8 cellular contexts compared by ENCODE assay signal in genomic region chr11:47177846-47178245, GRCh38. TPM values are rescaled to one million over a fixed set of nuclear protein-coding genes. Genes with fewer than 3 reads are reported as not detected.
DNase-seq lines count a peak whose midpoint lies in the region; ATAC-seq and TF ChIP-seq lines count a peak whose summit lies in the region.

No MANE protein-coding gene starts in this region.

- no peaks in the 10 kb centered on the region for H4K20me1 ChIP-seq in mammary epithelial cell (ENCODE audit: insufficient read depth, low read length)

- H3K4me3 ChIP-seq in mammary epithelial cell (replicated peaks in 1 of 3; ENCODE audit: insufficient read depth in 1 of 3, low read depth in 2 of 3, low read length in 3 of 3) = no peak overlapping the region
- no peak overlapping the region for H3K4me3 ChIP-seq in mesodermal cell (ENCODE audit: extremely low read depth, insufficient read depth, low read length, poor library complexity, severe bottlenecking)
- H3K4me3 ChIP-seq in transverse colon = peak overlapping the region in 1 of 4 donors; percentile 96

- no peak for DNase-seq in activated CD4-positive, alpha-beta T cell treated with anti-CD3 and anti-CD28 coated beads for 36 hours
- no peak for DNase-seq in activated CD4-positive, alpha-beta T cell treated with anti-CD3 and anti-CD28 coated beads for 4 hours
- no peak for DNase-seq in mammary epithelial cell
- DNase-seq in transverse colon = no peak
- no peak for DNase-seq in COR-L47 (lab: John Stamatoyannopoulos, UW)
- no peak for DNase-seq in DMS114 treated with DMSO at 0.1 percent for 48 hours (lab: John Stamatoyannopoulos, UW; ENCODE audit: unreplicated experiment)

- peaks cover 54% of the 10 kb centered on the region for H3K79me2 ChIP-seq in mammary epithelial cell (ENCODE audit: insufficient read depth, low read length)

- peaks cover 34% of the 10 kb centered on the region for H3K4me1 Mint-ChIP-seq in activated CD4-positive, alpha-beta T cell treated with anti-CD3 and anti-CD28 coated beads for 36 hours

- TF ChIP-seq POLR2A in transverse colon (IDR thresholded peaks at IDR 0.05) = no peak

- no peaks in the 10 kb centered on the region for H3K27me3 Mint-ChIP-seq in activated CD4-positive, alpha-beta T cell treated with anti-CD3 and anti-CD28 coated beads for 36 hours

- no peaks in the 10 kb centered on the region for H3K9me3 ChIP-seq in mammary epithelial cell (replicated peaks; ENCODE audit: insufficient read depth, low read length)
- no peaks in the 10 kb centered on the region for H3K9me3 ChIP-seq in mesodermal cell (ENCODE audit: control insufficient read depth, low read length)
- no peaks in the 10 kb centered on the region for H3K9me3 ChIP-seq in transverse colon

- BruUV-seq in mammary epithelial cell (replicated peaks; lab: Mats Ljungman, UMichigan) = no TSS peak

- in situ Hi-C loops in mammary epithelial cell (cut with MboI; ENCODE audit: low sequenced_read_pairs in 2 of 2) = loop anchor here in 1 of 2 donors (10.0 kb wide), 1 partner anchor 177 kb away; the partner anchor contains the start of gene MYBPC3
- in situ Hi-C loops in transverse colon (cut with MboI; ENCODE audit: low pct_ligation_motif_present in 1 of 4, low pct_unique_long_range_greater_than_20kb in 1 of 4, low sequenced_read_pairs in 3 of 4) = loop anchor here in 3 of 4 donors (5.0 to 25.0 kb wide), 3 partner anchors 79 to 184 kb away; partner anchors contain the start of genes MYBPC3 (in 1 of the 3) and NR1H3 (in 1 of the 3)

- 15% methylated on average over 6 of the region's 6 CpGs for WGBS in mammary epithelial cell (ENCODE audit: low coverage, missing lambda C conversion rate)
- WGBS in mesodermal cell (ENCODE audit: insufficient coverage in 2 of 2), 2 experiments = 83 to 90% methylated on average over 2 of the region's 6 CpGs
- 53% methylated on average over 6 of the region's 6 CpGs; no CpG with 5 or more reads in 1 of the 2 donors for WGBS in transverse colon (ENCODE audit: low coverage in 1 of 2), 2 donors

- no peak overlapping the region for H2AFZ ChIP-seq in mammary epithelial cell (ENCODE audit: low read depth, low read length)

- dilution Hi-C loops in mammary epithelial cell (cut with HindIII; ENCODE audit: low sequenced_read_pairs) = no loop called here

- peak overlapping the region; percentile 96 for H3K4me3 Mint-ChIP-seq in activated CD4-positive, alpha-beta T cell treated with anti-CD3 and anti-CD28 coated beads for 36 hours

- peaks cover 14% of the 10 kb centered on the region for H3K36me3 ChIP-seq in mammary epithelial cell (ENCODE audit: insufficient read depth, low read length)
- H3K36me3 ChIP-seq in mesodermal cell (ENCODE audit: control insufficient read depth, insufficient read depth, low read length) = peaks cover 59% of the 10 kb centered on the region
- peaks cover 0 to 19% (median 0%) of the 10 kb centered on the region in 4 donors for H3K36me3 ChIP-seq in transverse colon

- H3K9ac ChIP-seq in mammary epithelial cell (ENCODE audit: insufficient read depth, low read length) = no peak overlapping the region

- H3K27ac ChIP-seq in mammary epithelial cell (ENCODE audit: insufficient read depth, low read depth, low read length) (no peak overlapping the region), mesodermal cell (ENCODE audit: low read depth, low read length, severe bottlenecking) (peak overlapping the region; percentile 93), transverse colon (peak overlapping the region; percentile 91 to 99 (median 95))

- H3K27me3 ChIP-seq in mammary epithelial cell (ENCODE audit: insufficient read depth, low read length) (no peaks in the 10 kb centered on the region), transverse colon (no peaks in the 10 kb centered on the region)

- TF ChIP-seq EP300 in transverse colon (IDR thresholded peaks at IDR 0.05; ENCODE audit: low read depth) = no peak

- H3K4me1 ChIP-seq in mammary epithelial cell (ENCODE audit: insufficient read depth, low read length) (peaks cover 18% of the 10 kb centered on the region), mesodermal cell (ENCODE audit: control insufficient read depth, insufficient read depth, low read length, poor library complexity, severe bottlenecking) (peaks cover 21% of the 10 kb centered on the region), transverse colon (peaks cover 15 to 31% (median 22%) of the 10 kb centered on the region in 4 donors)

- peak overlapping the region; percentile 98 for H3K27ac Mint-ChIP-seq in activated CD4-positive, alpha-beta T cell treated with anti-CD3 and anti-CD28 coated beads for 36 hours

- intact Hi-C loops in activated CD4-positive, alpha-beta T cell treated with anti-CD3 and anti-CD28 coated beads for 36 hours (cut with DNase I, micrococcal nuclease) = loop anchor here (1.0 to 5.0 kb wide), 17 partner anchors 8 to 1261 kb away; partner anchors contain the start of genes ACP2 (in 2 of the 2), ARHGAP1 (in 2 of the 2), DDB2 (in 2 of the 2) and SLC39A13 (in 2 of the 2)
- intact Hi-C loops in mammary epithelial cell (cut with micrococcal nuclease) = loop anchor here (1.0 to 10.0 kb wide), 7 partner anchors 7 to 277 kb away; partner anchors contain the start of genes ACP2 and SLC39A13
- intact Hi-C loops in transverse colon (cut with DNase I; ENCODE audit: low total_unique reads) = loop anchor here (5.0 to 10.0 kb wide), 2 partner anchors 57 to 179 kb away; no protein-coding TSS in a partner anchor

- H3K9me3 Mint-ChIP-seq in activated CD4-positive, alpha-beta T cell treated with anti-CD3 and anti-CD28 coated beads for 36 hours (ENCODE audit: low read depth) = no peaks in the 10 kb centered on the region

- no peak for TF ChIP-seq CTCF in mammary epithelial cell (conservative IDR thresholded peaks at IDR 0.05 in 1 of 2, IDR thresholded peaks at IDR 0.05 in 1 of 2; ENCODE audit: extremely low read depth in 1 of 2, insufficient read depth in 1 of 2, low read depth in 1 of 2, low read length in 2 of 2)
- no peak for TF ChIP-seq CTCF in transverse colon (IDR thresholded peaks at IDR 0.05)

- peaks cover 8% of the 10 kb centered on the region for H3K36me3 Mint-ChIP-seq in activated CD4-positive, alpha-beta T cell treated with anti-CD3 and anti-CD28 coated beads for 36 hours (ENCODE audit: low read depth)

- H3K4me2 ChIP-seq in mammary epithelial cell (ENCODE audit: insufficient read depth, low read depth, low read length) = peak overlapping the region; percentile 94

- CTCF ChIA-PET in activated CD4-positive, alpha-beta T cell treated with anti-CD3 and anti-CD28 coated beads for 36 hours (lab: Charles Lee) = interaction anchor here (0.6 to 3.5 kb wide), 8 partner anchors 10 to 104 kb away, joined by 3 to 22 read pairs (median 4); partner anchors contain the start of genes ACP2, DDB2 and PACSIN3
- CTCF ChIA-PET in mammary epithelial cell (lab: Charles Lee; ENCODE audit: low non-redundant PET) = interaction anchor here (1.0 kb wide), 1 partner anchor 37 kb away, joined by 7 read pairs; no protein-coding TSS in a partner anchor

- POLR2A ChIA-PET in activated CD4-positive, alpha-beta T cell treated with anti-CD3 and anti-CD28 coated beads for 36 hours (lab: Charles Lee) = interaction anchor here (0.6 to 1.5 kb wide), 5 partner anchors 9 to 663 kb away, joined by 3 to 6 read pairs (median 5); partner anchors contain the start of gene DDB2

- ATAC-seq in activated CD4-positive, alpha-beta T cell treated with anti-CD3 and anti-CD28 coated beads for 36 hours = no peak
- no peak for ATAC-seq in GM18873 (IDR thresholded peaks at IDR 0.05; ENCODE audit: low FRiP score, unreplicated experiment)

RNA-seq across cellular contexts. Expression of gene ARFGAP2, which starts 1.2 kb away (rescaled TPM):
- total RNA-seq in activated CD4-positive, alpha-beta T cell treated with anti-CD3 and anti-CD28 coated beads for 36 hours = 10 to 100 TPM; 74.9 to 76.5 TPM
- total RNA-seq in mammary epithelial cell (100 to 1,000 TPM in 1 of 2 donors, 10 to 100 TPM in 1; 83.0 to 120 TPM), transverse colon (100 to 1,000 TPM; 123 to 213 (median 132) TPM)
- 87.5 TPM for polyA plus RNA-seq in mammary epithelial cell
- 107 TPM for polyA minus RNA-seq in mammary epithelial cell
- 43.9 TPM for polyA plus RNA-seq in mesodermal cell (2013, experiment 1 of 2)
- polyA plus RNA-seq in mesodermal cell (2013, experiment 2 of 2) = 48.0 TPM

RNA-seq across cellular contexts. Expression of gene PACSIN3, which starts 8.4 kb away (rescaled TPM):
- 1 to 10 TPM; 4.1 to 5.9 TPM for total RNA-seq in activated CD4-positive, alpha-beta T cell treated with anti-CD3 and anti-CD28 coated beads for 36 hours
- 10 to 100 TPM; 20.7 to 53.4 TPM for total RNA-seq in mammary epithelial cell
- polyA plus RNA-seq in mammary epithelial cell = 39.5 TPM
- 32.1 TPM for polyA minus RNA-seq in mammary epithelial cell
- polyA plus RNA-seq in mesodermal cell (2013, experiment 1 of 2) = 41.8 TPM
- 39.0 TPM for polyA plus RNA-seq in mesodermal cell (2013, experiment 2 of 2)
- 10 to 100 TPM in 2 of 4 donors, 1 to 10 TPM in 2; 1.2 to 13.9 (median 9.8) TPM for total RNA-seq in transverse colon

RNA-seq across cellular contexts. Expression of gene DDB2, which starts 36.9 kb away (rescaled TPM):
- total RNA-seq in activated CD4-positive, alpha-beta T cell treated with anti-CD3 and anti-CD28 coated beads for 36 hours = 100 to 1,000 TPM; 159 to 178 TPM
- total RNA-seq in mammary epithelial cell (100 to 1,000 TPM in 1 of 2 donors, 10 to 100 TPM in 1; 43.0 to 101 TPM), transverse colon (10 to 100 TPM in 3 of 4 donors, 1 to 10 TPM in 1; 8.6 to 45.4 (median 28.6) TPM)
- 94.6 TPM for polyA plus RNA-seq in mammary epithelial cell
- polyA minus RNA-seq in mammary epithelial cell = 71.6 TPM
- 114 TPM for polyA plus RNA-seq in mesodermal cell (2013, experiment 1 of 2)
- polyA plus RNA-seq in mesodermal cell (2013, experiment 2 of 2) = 85.5 TPM
